Comparison of ENCODE assay signal across 19 cellular contexts in genomic region chr20:51026317-51026716, GRCh38. TPM values are rescaled to one million over a fixed set of nuclear protein-coding genes. Genes with fewer than 3 reads are reported as not detected.
DNase-seq lines count a peak whose midpoint lies in the region; ATAC-seq and TF ChIP-seq lines count a peak whose summit lies in the region.
"Had no signal": no experiment of that assay in that cellular context is flagged by ENCODE, and none has a peak within 500 bp of the region (broad histone marks: within the 10 kb centered on the region; RNA-seq: fewer than 3 reads in every experiment).

No MANE protein-coding gene starts in this region.

- peaks cover 4% of the 10 kb centered on the region for H3K79me1 ChIP-seq in mesendoderm (ENCODE audit: low read length)

- no peak overlapping the region for H3K18ac ChIP-seq in mesendoderm (ENCODE audit: low read length)

- H2BK120ac ChIP-seq in mesendoderm (ENCODE audit: low read depth, low read length), result no peak overlapping the region

- H2BK5ac ChIP-seq in mesendoderm (ENCODE audit: low read length), result no peak overlapping the region

- ATAC-seq in HG02623 (IDR thresholded peaks at IDR 0.05; ENCODE audit: unreplicated experiment) (no peak), HG02938 (IDR thresholded peaks at IDR 0.05; ENCODE audit: unreplicated experiment) (no peak), upper lobe of left lung (ENCODE audit: low FRiP score in 2 of 2) (no peak)
- ATAC-seq: HCT116 had no signal

- no CpG with 5 or more reads among the region's 5 CpGs for WGBS in mesendoderm (ENCODE audit: extremely low coverage, insufficient coverage, low lambda C conversion rate)
- 27% methylated on average over 5 of the region's 5 CpGs for WGBS in prostate gland
- 49 to 55% methylated on average over 5 of the region's 5 CpGs for WGBS in upper lobe of left lung, 2 donors

- TF ChIP-seq EP300 in upper lobe of left lung (IDR thresholded peaks at IDR 0.05), result no peak

- no peak overlapping the region for H3K4ac ChIP-seq in mesendoderm (ENCODE audit: low read depth, low read length)

- DNase-seq in M059J (ENCODE audit: low read depth) (peak; percentile 28), mesendoderm (no peak), prostate gland (ENCODE audit: low spot score) (peak; percentile 23), upper lobe of left lung (no peak), NCI-H2081 (lab: John Stamatoyannopoulos, UW) (no peak)
- DNase-seq: ACHN; BE2C; C1 segment of cervical spinal cord; CD4-positive, CD25-positive, alpha-beta regulatory T cell; CD8-positive, alpha-beta memory T cell; COR-L47; GDM1; GOT3; H7; HFFc6 had no signal

- no peak overlapping the region for H4K8ac ChIP-seq in mesendoderm (ENCODE audit: low read depth, low read length)

- no peaks in the 10 kb centered on the region for H3K36me3 ChIP-seq in mesendoderm (ENCODE audit: control insufficient read depth, insufficient read depth, low read length)
- no peaks in the 10 kb centered on the region for H3K36me3 ChIP-seq in prostate gland
- H3K36me3 ChIP-seq in upper lobe of left lung, result no peaks in the 10 kb centered on the region
- H3K36me3 ChIP-seq: BE2C had no signal

- intact Hi-C loops in prostate gland (cut with DNase I), result no loop called here

- H2AK5ac ChIP-seq in mesendoderm (ENCODE audit: low read length), result no peak overlapping the region

- peak overlapping the region; percentile 25 for H3K56ac ChIP-seq in mesendoderm (ENCODE audit: low read length)

- H3K27me3 ChIP-seq in mesendoderm (ENCODE audit: insufficient read depth, low read length, poor library complexity), result no peaks in the 10 kb centered on the region
- peaks cover 6% of the 10 kb centered on the region for H3K27me3 ChIP-seq in prostate gland (replicated peaks; ENCODE audit: insufficient read depth)
- peaks cover 0 to 24% (median 14%) of the 10 kb centered on the region in 4 donors for H3K27me3 ChIP-seq in upper lobe of left lung

- H3K27ac ChIP-seq in mesendoderm (ENCODE audit: low read depth, low read length) (no peak overlapping the region), prostate gland (no peak overlapping the region), upper lobe of left lung (no peak overlapping the region)

- H3K4me3 ChIP-seq in mesendoderm (ENCODE audit: low read length), result no peak overlapping the region
- no peak overlapping the region for H3K4me3 ChIP-seq in prostate gland
- H3K4me3 ChIP-seq in upper lobe of left lung, result no peak overlapping the region

- no peak overlapping the region for H4K5ac ChIP-seq in mesendoderm (ENCODE audit: low read length)

- no peak overlapping the region for H3K9ac ChIP-seq in mesendoderm (ENCODE audit: low read length)

- H2BK15ac ChIP-seq in mesendoderm (replicated peaks; ENCODE audit: low read depth), result no peak overlapping the region

- no peak overlapping the region for H3K23ac ChIP-seq in mesendoderm (ENCODE audit: low read length)

- peaks cover 14% of the 10 kb centered on the region for H3K79me2 ChIP-seq in mesendoderm (ENCODE audit: control insufficient read depth, insufficient read depth, low read length)

- TF ChIP-seq CTCF in prostate gland (IDR thresholded peaks at IDR 0.05) (no peak), upper lobe of left lung (IDR thresholded peaks at IDR 0.05) (no peak)

- H3K9me3 ChIP-seq in prostate gland (no peaks in the 10 kb centered on the region), upper lobe of left lung (no peaks in the 10 kb centered on the region)
- H3K9me3 ChIP-seq: BE2C had no signal

- no peak overlapping the region for H3K4me2 ChIP-seq in mesendoderm (ENCODE audit: low read length)

- TF ChIP-seq POLR2A in prostate gland (IDR thresholded peaks at IDR 0.05) (no peak), upper lobe of left lung (IDR thresholded peaks at IDR 0.05) (no peak)

- H3K4me1 ChIP-seq in mesendoderm (ENCODE audit: control insufficient read depth, low read depth, low read length), result peaks cover 17% of the 10 kb centered on the region
- H3K4me1 ChIP-seq in prostate gland (replicated peaks), result peaks cover 3% of the 10 kb centered on the region
- peaks cover 8 to 17% (median 15%) of the 10 kb centered on the region in 4 donors for H3K4me1 ChIP-seq in upper lobe of left lung
- H3K4me1 ChIP-seq: BE2C had no signal

RNA-seq across cellular contexts. Expression of gene KCNG1, which starts 3.4 kb away (rescaled TPM):
- 2.4 and 4.5 TPM in 2 replicates for total RNA-seq in M059J (2014; rRNA removed; shearing (Covaris generic))
- polyA plus RNA-seq in mesendoderm (2013, experiment 1 of 2), result 120 TPM
- polyA plus RNA-seq in mesendoderm (2013, experiment 2 of 2), result 118 TPM
- total RNA-seq in prostate gland, result 10 to 100 TPM in 1 of 2 donors, 1 to 10 TPM in 1; 6.8 to 57.9 TPM
- under 1 TPM in 4 of 6 donors, not detected in 2; 0.17 to 0.37 (median 0.25) TPM for total RNA-seq in upper lobe of left lung
- total RNA-seq: CD4-positive, CD25-positive, alpha-beta regulatory T cell; HT-29 had no signal
- polyA plus RNA-seq: CD8-positive, alpha-beta memory T cell had no signal

Comparison
In these comparisons a context has a peak if more than half of its experiments do, and no peak if none do; other contexts are left out.
1. DNase-seq: peak in M059J (single experiment) and prostate gland (single experiment); none in mesendoderm (single experiment), upper lobe of left lung (0 of 2) and NCI-H2081 (0 of 2).